8 cellular contexts compared by ENCODE assay signal in the genomic region with DNA sequence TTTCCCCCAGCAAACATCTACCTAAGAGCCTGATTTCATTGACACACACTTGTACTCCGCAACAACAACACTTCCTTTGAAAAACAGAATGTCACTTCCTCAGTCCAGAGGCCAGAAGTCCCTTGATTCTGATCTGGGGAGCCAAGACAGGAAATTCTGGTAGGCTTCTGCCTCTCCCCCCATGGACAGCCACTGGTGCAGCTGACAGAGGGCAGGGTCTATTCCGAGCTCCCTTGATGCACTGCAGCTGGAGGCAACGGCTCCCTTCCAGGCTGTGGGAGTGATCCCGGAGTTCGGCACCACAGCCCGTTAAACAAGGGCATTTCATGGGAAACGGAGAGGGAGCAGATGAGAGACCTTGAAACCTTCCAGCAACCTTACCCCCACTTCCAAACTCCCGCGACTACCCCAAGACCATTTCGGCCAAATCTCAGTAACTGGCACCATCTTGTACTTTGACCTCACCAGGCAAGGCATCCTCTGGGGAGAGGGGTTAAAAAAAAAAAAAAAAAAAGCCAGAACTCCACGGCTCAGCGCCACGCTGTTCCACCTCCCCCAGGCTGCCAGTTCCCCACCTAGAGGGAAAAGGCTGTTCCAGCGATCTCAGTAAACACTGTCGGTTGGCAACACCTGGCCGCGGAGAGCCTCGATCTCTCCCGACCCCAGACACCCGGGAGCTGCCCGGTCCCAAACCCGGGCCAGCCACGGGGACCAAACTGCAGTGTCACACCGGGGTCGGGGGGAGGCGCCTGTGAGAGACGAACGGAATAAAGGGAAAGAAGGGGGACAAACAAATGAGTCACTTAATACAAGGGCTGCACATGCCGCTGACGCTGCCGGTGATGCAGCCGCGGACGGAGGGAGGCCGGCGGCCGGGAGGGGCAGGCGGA. TPM values are rescaled to one million over a fixed set of nuclear protein-coding genes. Genes with fewer than 3 reads are reported as not detected.
DNase-seq lines count a peak whose midpoint lies in the region; ATAC-seq and TF ChIP-seq lines count a peak whose summit lies in the region.

No MANE protein-coding gene starts in this region.

- H3K4me1 ChIP-seq in right cardiac atrium (ENCODE audit: control insufficient read depth, insufficient read depth, low read length) = peaks cover 6% of the 10 kb centered on the region
- peaks cover 0 to 5% of the 10 kb centered on the region in 2 donors for H3K4me1 ChIP-seq in uterus

- no peaks in the 10 kb centered on the region for H3K27me3 ChIP-seq in right cardiac atrium (ENCODE audit: control insufficient read depth, insufficient read depth)
- no peaks in the 10 kb centered on the region for H3K27me3 ChIP-seq in uterus

- intact Hi-C loops in right cardiac atrium (cut with DNase I) (loop anchor here (5.0 to 10.0 kb wide), 7 partner anchors 72 to 272 kb away; no protein-coding TSS in a partner anchor), uterus (cut with DNase I; ENCODE audit: low total_unique reads) (loop anchor here (10.0 kb wide), 1 partner anchor 192 kb away; no protein-coding TSS in a partner anchor)

- H3K36me3 ChIP-seq in uterus = no peaks in the 10 kb centered on the region

- TF ChIP-seq POLR2A in uterus (IDR thresholded peaks at IDR 0.05) = peak; percentile 58 to 80

- H3K27ac ChIP-seq in right cardiac atrium (ENCODE audit: low read length) = peak overlapping the region; percentile 80
- peak overlapping the region; percentile 99 for H3K27ac ChIP-seq in uterus

- H3K27ac Mint-ChIP-seq in T-helper 17 cell = peak overlapping the region; percentile 90

- DNase-seq in NCI-H146 (lab: John Stamatoyannopoulos, UW) (peak; percentile 83), T-helper 17 cell (peak; percentile 54 to 70 (median 57)), amygdala (lab: John Stamatoyannopoulos, UW) (peak; percentile 19 to 89 (median 74)), right cardiac atrium (peak; percentile 91 to 95 (median 93)), pulmonary artery endothelial cell (ENCODE audit: low read depth, low spot score) (peak; percentile 72), uterus (peak; percentile 86 to 88)

- peak overlapping the region; percentile 96 for H3K4me3 Mint-ChIP-seq in T-helper 17 cell

- TF ChIP-seq CTCF in GM12872 (IDR thresholded peaks at IDR 0.05; ENCODE audit: insufficient read depth, low read depth, low read length) (peak; percentile 70), uterus (IDR thresholded peaks at IDR 0.05) (peak; percentile 6 to 61 (median 32))

- H3K4me3 ChIP-seq in right cardiac atrium (ENCODE audit: low read length) (peak overlapping the region; percentile 99), uterus (peak overlapping the region; percentile 85 to 94)

- H3K9me3 ChIP-seq in T-helper 17 cell (ENCODE audit: control insufficient read depth, low read length, poor library complexity, severe bottlenecking) = no peaks in the 10 kb centered on the region
- no peaks in the 10 kb centered on the region for H3K9me3 ChIP-seq in right cardiac atrium (ENCODE audit: control insufficient read depth, low read length)
- H3K9me3 ChIP-seq in uterus = no peaks in the 10 kb centered on the region

- peaks cover 2% of the 10 kb centered on the region for H3K36me3 Mint-ChIP-seq in T-helper 17 cell (ENCODE audit: low read depth)

- WGBS in right cardiac atrium = under 1% methylated on average over 38 of the region's 38 CpGs

- peak; percentile 41 for ATAC-seq in HG02884 (IDR thresholded peaks at IDR 0.05; ENCODE audit: unreplicated experiment)
- peak; percentile 71 for ATAC-seq in T-helper 17 cell
- ATAC-seq in right cardiac atrium = peak; percentile 76 to 80

- peaks cover 17% of the 10 kb centered on the region for H3K27me3 Mint-ChIP-seq in T-helper 17 cell

- H3K4me1 Mint-ChIP-seq in T-helper 17 cell = peaks cover 27% of the 10 kb centered on the region

RNA-seq across cellular contexts. Expression of a gene that starts 1.1 kb away (rescaled TPM):
- total RNA-seq in T-helper 17 cell (10 to 100 TPM; 10.3 to 14.4 TPM), right cardiac atrium (10 to 100 TPM; 16.9 to 37.3 (median 24.3) TPM), pulmonary artery endothelial cell (19.6 and 20.1 TPM in 2 replicates), uterus (10 to 100 TPM; 15.9 to 82.3 (median 21.1) TPM)
- 7.5 TPM for polyA plus RNA-seq in right cardiac atrium

Comparison
In these comparisons a context has a peak if more than half of its experiments do, and no peak if none do; other contexts are left out.
1. Peak in every context shown above with its lines: DNase-seq, ATAC-seq, H3K4me3 ChIP-seq and H3K27ac ChIP-seq.